Comparison of ENCODE assay signal across 1 cellular context in the genomic region with DNA sequence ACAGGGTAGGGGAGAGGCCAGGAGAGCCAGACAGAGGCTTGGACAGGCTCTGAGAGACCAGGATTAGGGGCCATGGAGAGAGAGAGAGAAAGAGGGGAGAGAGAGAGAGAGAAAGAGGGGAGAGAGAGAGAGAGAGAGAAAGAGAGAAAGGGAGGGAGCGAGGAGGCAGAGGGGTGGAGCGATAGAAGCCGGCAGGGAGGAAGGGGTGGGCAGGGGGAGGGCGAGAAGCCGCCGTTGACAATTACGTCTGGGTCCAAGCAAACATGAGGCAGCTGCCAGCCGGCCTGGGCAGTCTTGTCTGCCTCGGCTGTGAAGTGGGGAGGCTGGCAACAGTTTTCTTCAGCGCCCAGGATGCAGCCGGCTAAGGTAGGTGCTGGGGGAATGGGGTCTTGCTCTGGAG.
TF ChIP-seq lines count a peak whose summit lies in the region.

A gene (plus strand): TSS at position 260 of the 400 bp plus-strand sequence. CDS start 92 bp downstream, at position 352.

TF ChIP-seq in HepG2, 621 proteins besides CTCF, POLR2A, EP300 and RAD21 (continued from another document):
- TF ChIP-seq, protein P1, sequence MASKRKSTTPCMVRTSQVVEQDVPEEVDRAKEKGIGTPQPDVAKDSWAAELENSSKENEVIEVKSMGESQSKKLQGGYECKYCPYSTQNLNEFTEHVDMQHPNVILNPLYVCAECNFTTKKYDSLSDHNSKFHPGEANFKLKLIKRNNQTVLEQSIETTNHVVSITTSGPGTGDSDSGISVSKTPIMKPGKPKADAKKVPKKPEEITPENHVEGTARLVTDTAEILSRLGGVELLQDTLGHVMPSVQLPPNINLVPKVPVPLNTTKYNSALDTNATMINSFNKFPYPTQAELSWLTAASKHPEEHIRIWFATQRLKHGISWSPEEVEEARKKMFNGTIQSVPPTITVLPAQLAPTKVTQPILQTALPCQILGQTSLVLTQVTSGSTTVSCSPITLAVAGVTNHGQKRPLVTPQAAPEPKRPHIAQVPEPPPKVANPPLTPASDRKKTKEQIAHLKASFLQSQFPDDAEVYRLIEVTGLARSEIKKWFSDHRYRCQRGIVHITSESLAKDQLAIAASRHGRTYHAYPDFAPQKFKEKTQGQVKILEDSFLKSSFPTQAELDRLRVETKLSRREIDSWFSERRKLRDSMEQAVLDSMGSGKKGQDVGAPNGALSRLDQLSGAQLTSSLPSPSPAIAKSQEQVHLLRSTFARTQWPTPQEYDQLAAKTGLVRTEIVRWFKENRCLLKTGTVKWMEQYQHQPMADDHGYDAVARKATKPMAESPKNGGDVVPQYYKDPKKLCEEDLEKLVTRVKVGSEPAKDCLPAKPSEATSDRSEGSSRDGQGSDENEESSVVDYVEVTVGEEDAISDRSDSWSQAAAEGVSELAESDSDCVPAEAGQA (IDR thresholded peaks at IDR 0.05; ENCODE audit: low read depth) = no peak
- TF ChIP-seq, protein P1 (CRISPR knock-in tag; IDR thresholded peaks at IDR 0.05; ENCODE audit: borderline replicate concordance) = no peak
- TF ChIP-seq HIVEP1 (CRISPR knock-in tag; IDR thresholded peaks at IDR 0.05) (no peak), TBP (CRISPR knock-in tag; IDR thresholded peaks at IDR 0.05) (no peak), ZNF558 (CRISPR knock-in tag; IDR thresholded peaks at IDR 0.05; ENCODE audit: borderline replicate concordance) (no peak), ZNF569 (CRISPR knock-in tag; IDR thresholded peaks at IDR 0.05; ENCODE audit: borderline replicate concordance) (no peak), NKX3-1 (CRISPR knock-in tag; IDR thresholded peaks at IDR 0.05) (no peak), MEIS2 (CRISPR knock-in tag; IDR thresholded peaks at IDR 0.05) (no peak), PTBP1 (IDR thresholded peaks at IDR 0.05; ENCODE audit: low read depth, low read length, poor library complexity, severe bottlenecking) (no peak), ZNF451 (CRISPR knock-in tag; IDR thresholded peaks at IDR 0.05) (no peak)
- TF ChIP-seq, protein P2, sequence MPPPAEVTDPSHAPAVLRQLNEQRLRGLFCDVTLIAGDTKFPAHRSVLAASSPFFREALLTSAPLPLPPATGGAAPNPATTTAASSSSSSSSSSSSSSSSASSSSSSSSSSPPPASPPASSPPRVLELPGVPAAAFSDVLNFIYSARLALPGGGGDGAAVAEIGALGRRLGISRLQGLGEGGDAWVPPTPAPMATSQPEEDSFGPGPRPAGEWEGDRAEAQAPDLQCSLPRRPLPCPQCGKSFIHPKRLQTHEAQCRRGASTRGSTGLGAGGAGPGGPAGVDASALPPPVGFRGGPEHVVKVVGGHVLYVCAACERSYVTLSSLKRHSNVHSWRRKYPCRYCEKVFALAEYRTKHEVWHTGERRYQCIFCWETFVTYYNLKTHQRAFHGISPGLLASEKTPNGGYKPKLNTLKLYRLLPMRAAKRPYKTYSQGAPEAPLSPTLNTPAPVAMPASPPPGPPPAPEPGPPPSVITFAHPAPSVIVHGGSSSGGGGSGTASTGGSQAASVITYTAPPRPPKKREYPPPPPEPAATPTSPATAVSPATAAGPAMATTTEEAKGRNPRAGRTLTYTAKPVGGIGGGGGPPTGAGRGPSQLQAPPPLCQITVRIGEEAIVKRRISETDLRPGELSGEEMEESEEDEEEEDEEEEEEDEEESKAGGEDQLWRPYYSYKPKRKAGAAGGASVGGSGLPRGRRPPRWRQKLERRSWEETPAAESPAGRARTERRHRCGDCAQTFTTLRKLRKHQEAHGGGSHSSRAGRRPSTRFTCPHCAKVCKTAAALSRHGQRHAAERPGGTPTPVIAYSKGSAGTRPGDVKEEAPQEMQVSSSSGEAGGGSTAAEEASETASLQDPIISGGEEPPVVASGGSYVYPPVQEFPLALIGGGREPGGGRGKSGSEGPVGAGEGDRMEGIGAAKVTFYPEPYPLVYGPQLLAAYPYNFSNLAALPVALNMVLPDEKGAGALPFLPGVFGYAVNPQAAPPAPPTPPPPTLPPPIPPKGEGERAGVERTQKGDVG (CRISPR knock-in tag; IDR thresholded peaks at IDR 0.05; ENCODE audit: borderline replicate concordance) = no peak
- TF ChIP-seq, protein P3, sequence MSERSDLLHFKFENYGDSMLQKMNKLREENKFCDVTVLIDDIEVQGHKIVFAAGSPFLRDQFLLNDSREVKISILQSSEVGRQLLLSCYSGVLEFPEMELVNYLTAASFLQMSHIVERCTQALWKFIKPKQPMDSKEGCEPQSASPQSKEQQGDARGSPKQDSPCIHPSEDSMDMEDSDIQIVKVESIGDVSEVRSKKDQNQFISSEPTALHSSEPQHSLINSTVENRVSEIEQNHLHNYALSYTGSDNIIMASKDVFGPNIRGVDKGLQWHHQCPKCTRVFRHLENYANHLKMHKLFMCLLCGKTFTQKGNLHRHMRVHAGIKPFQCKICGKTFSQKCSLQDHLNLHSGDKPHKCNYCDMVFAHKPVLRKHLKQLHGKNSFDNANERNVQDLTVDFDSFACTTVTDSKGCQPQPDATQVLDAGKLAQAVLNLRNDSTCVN (CRISPR knock-in tag; IDR thresholded peaks at IDR 0.05; ENCODE audit: borderline replicate concordance) = no peak
